In the genomic region with DNA sequence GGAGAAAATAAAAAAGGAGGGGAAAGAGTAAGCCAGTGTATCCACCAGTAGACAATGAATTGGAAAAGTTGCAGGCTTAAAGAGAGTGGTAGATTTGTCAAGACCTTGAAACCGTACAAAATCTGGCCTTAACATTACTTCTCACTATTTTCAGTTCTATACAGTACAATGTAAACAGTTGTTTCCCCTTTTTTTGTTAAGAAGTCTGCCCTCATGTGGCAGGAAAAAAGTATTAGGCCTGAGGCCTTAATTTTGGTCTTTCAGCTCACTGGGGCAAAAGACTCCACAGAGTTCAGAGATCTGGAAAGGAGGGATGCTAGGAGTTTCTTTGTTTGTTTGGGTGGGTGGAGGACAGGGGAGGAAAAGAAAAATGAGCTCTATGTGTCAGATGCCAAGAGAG, we compare ENCODE assay signal across 8 cellular contexts.
A peak's percentile ranks its signal among the peaks of the same experiment; 100 is the strongest.
DNase-seq lines count a peak whose midpoint lies in the region; ATAC-seq and TF ChIP-seq lines count a peak whose summit lies in the region.

No MANE protein-coding gene starts in this region.

- no peaks in the 10 kb centered on the region for H3K9me3 Mint-ChIP-seq in osteocyte (ENCODE audit: unreplicated experiment)

- ATAC-seq in GM19035 (IDR thresholded peaks at IDR 0.05; ENCODE audit: unreplicated experiment): peak; percentile 77
- ATAC-seq in HG03565 (IDR thresholded peaks at IDR 0.05; ENCODE audit: unreplicated experiment): peak; percentile 63

- peak; percentile 39 for TF ChIP-seq CTCF in astrocyte of the cerebellum (IDR thresholded peaks at IDR 0.05; ENCODE audit: low read depth, low read length, missing control alignments)
- TF ChIP-seq CTCF in osteocyte (IDR thresholded peaks at IDR 0.05): peak; percentile 67

- H3K36me3 Mint-ChIP-seq in osteocyte (ENCODE audit: unreplicated experiment): no peaks in the 10 kb centered on the region

- no peak overlapping the region for H3K4me3 Mint-ChIP-seq in osteocyte (ENCODE audit: unreplicated experiment)

- in situ Hi-C loops in astrocyte of the cerebellum (cut with HindIII; ENCODE audit: low sequenced_read_pairs): loop anchor here (10.0 kb wide), 1 partner anchor 119 kb away; no protein-coding TSS in a partner anchor

- peaks cover 2% of the 10 kb centered on the region for H3K4me1 Mint-ChIP-seq in osteocyte (ENCODE audit: unreplicated experiment)

- H3K27ac Mint-ChIP-seq in osteocyte (ENCODE audit: unreplicated experiment): no peak overlapping the region

- DNase-seq in DMS53 (lab: John Stamatoyannopoulos, UW) (peak; percentile 55), astrocyte of the cerebellum (ENCODE audit: low read depth) (no peak), osteocyte (ENCODE audit: extremely low spot score, unreplicated experiment) (no peak), posterior vena cava (ENCODE audit: low spot score) (no peak), T-helper 9 cell (no peak), HK-2 (ENCODE audit: unreplicated experiment) (no peak)

- intact Hi-C loops in posterior vena cava (cut with DNase I): no loop called here

- H3K27me3 Mint-ChIP-seq in osteocyte (ENCODE audit: unreplicated experiment): no peaks in the 10 kb centered on the region

- no peak overlapping the region for H3K4me3 ChIP-seq in astrocyte of the cerebellum (ENCODE audit: low read depth, low read length)
